Comparison of ENCODE assay signal across 18 cellular contexts in genomic region chr1:151705146-151705545, GRCh38. TPM values are rescaled to one million over a fixed set of nuclear protein-coding genes. Genes with fewer than 3 reads are reported as not detected.
A peak's percentile ranks its signal among the peaks of the same experiment; 100 is the strongest.
DNase-seq lines count a peak whose midpoint lies in the region; TF ChIP-seq lines count a peak whose summit lies in the region.
"Had no signal": no experiment of that assay in that cellular context is flagged by ENCODE, and none has a peak within 500 bp of the region (broad histone marks: within the 10 kb centered on the region; RNA-seq: fewer than 3 reads in every experiment).

No MANE protein-coding gene starts in this region.

- no peaks in the 10 kb centered on the region for H3K9me3 Mint-ChIP-seq in progenitor cell of endocrine pancreas (ENCODE audit: low read depth)
- H3K9me3 Mint-ChIP-seq: CD4-positive, alpha-beta memory T cell; H9 had no signal

- peaks cover 33% of the 10 kb centered on the region for H3K4me1 Mint-ChIP-seq in progenitor cell of endocrine pancreas (ENCODE audit: low read depth)

- no peaks in the 10 kb centered on the region for H4K20me1 ChIP-seq in BLaER1

- CTCF ChIA-PET in HEK293T (lab: Yijun Ruan, JAX) = no interaction called here

- H3K9me3 ChIP-seq in BLaER1 (no peaks in the 10 kb centered on the region), endocrine pancreas (ENCODE audit: control insufficient read depth, low read length) (no peaks in the 10 kb centered on the region)

- H3K4me3 ChIP-seq in BLaER1 = no peak overlapping the region
- no peak overlapping the region for H3K4me3 ChIP-seq in endocrine pancreas (ENCODE audit: control insufficient read depth, insufficient read depth, low read length)
- H3K4me3 ChIP-seq: K562 had no signal

- no peaks in the 10 kb centered on the region for H3K27me3 Mint-ChIP-seq in progenitor cell of endocrine pancreas
- H3K27me3 Mint-ChIP-seq: CD4-positive, alpha-beta memory T cell had no signal

- POLR2A ChIA-PET in HEK293T (lab: Yijun Ruan, JAX) = no interaction called here

- H3K4me2 ChIP-seq in BLaER1 = peak overlapping the region; percentile 95

- no peaks in the 10 kb centered on the region for H3K27me3 ChIP-seq in BLaER1
- H3K27me3 ChIP-seq in endocrine pancreas (ENCODE audit: control insufficient read depth, insufficient read depth, low read length) = no peaks in the 10 kb centered on the region

- H3K9ac ChIP-seq in BLaER1 = no peak overlapping the region
- H3K9ac ChIP-seq in endocrine pancreas (ENCODE audit: control insufficient read depth, insufficient read depth, low read length) = peak overlapping the region; percentile 10

- peak overlapping the region; percentile 40 for H3K27ac Mint-ChIP-seq in progenitor cell of endocrine pancreas

- DNase-seq in ELF-1 (ENCODE audit: low read depth, low spot score) = peak; percentile 61
- no peak for DNase-seq in progenitor cell of endocrine pancreas (ENCODE audit: low spot score, unreplicated experiment)
- no peak for DNase-seq in HEK293T (ENCODE audit: extremely low spot score)
- DNase-seq in GM19238 (ENCODE audit: insufficient read length, low spot score) = no peak
- DNase-seq in hepatic stellate cell (ENCODE audit: low spot score) = no peak
- DNase-seq: ACHN; CD4-positive, alpha-beta memory T cell; DMS153; DMS79 treated with DMSO at 0.1 percent for 48 hours; EL; GDM1; GOT3; H9 had no signal

- H3K4me3 Mint-ChIP-seq in progenitor cell of endocrine pancreas (ENCODE audit: low read depth) = no peak overlapping the region
- H3K4me3 Mint-ChIP-seq: CD4-positive, alpha-beta memory T cell; H9 had no signal

- H3K4me1 ChIP-seq in BLaER1 (peaks cover 77% of the 10 kb centered on the region), endocrine pancreas (ENCODE audit: control insufficient read depth, insufficient read depth, low read length) (no peaks in the 10 kb centered on the region)

- H3K27ac ChIP-seq in BLaER1 = peak overlapping the region; percentile 87
- H3K27ac ChIP-seq: C4-2B had no signal

- peaks cover 13% of the 10 kb centered on the region for H3K36me3 Mint-ChIP-seq in progenitor cell of endocrine pancreas (ENCODE audit: insufficient read depth)

- H3K36me3 ChIP-seq in BLaER1 = peaks cover 11% of the 10 kb centered on the region
- H3K36me3 ChIP-seq in endocrine pancreas (ENCODE audit: control insufficient read depth, insufficient read depth, low read length) = no peaks in the 10 kb centered on the region

- TF ChIP-seq CTCF in progenitor cell of endocrine pancreas (IDR thresholded peaks at IDR 0.05; ENCODE audit: unreplicated experiment) = no peak

TF ChIP-seq in HEK293T, 16 proteins besides CTCF, POLR2A, EP300 and RAD21:
- TF ChIP-seq FOXM1 (IDR thresholded peaks at IDR 0.05; ENCODE audit: borderline replicate concordance) = no peak
- TF ChIP-seq LEF1 (IDR thresholded peaks at IDR 0.05; ENCODE audit: borderline replicate concordance) = no peak
- no peak for TF ChIP-seq SP1 (IDR thresholded peaks at IDR 0.05)
- no peak for TF ChIP-seq SUZ12 (IDR thresholded peaks at IDR 0.05)
- no peak for TF ChIP-seq BHLHE40 (IDR thresholded peaks at IDR 0.05; ENCODE audit: borderline replicate concordance)
- TF ChIP-seq TARDBP (IDR thresholded peaks at IDR 0.05) = no peak
- TF ChIP-seq FOXK2 (IDR thresholded peaks at IDR 0.05) = no peak
- TF ChIP-seq HDGF (IDR thresholded peaks at IDR 0.05; ENCODE audit: borderline replicate concordance) = no peak
- no peak for TF ChIP-seq CTBP1 (IDR thresholded peaks at IDR 0.05; ENCODE audit: borderline replicate concordance)
- no peak for TF ChIP-seq L3MBTL2 (conservative IDR thresholded peaks at IDR 0.05)
- TF ChIP-seq ELF4 (IDR thresholded peaks at IDR 0.05) = no peak
- no peak for TF ChIP-seq ZNF384 (IDR thresholded peaks at IDR 0.05)
- TF ChIP-seq FOXA1 (IDR thresholded peaks at IDR 0.05) = no peak
- no peak for TF ChIP-seq PKNOX1 (IDR thresholded peaks at IDR 0.05)
- TF ChIP-seq ARNT (IDR thresholded peaks at IDR 0.05) = no peak
- TF ChIP-seq NFRKB (IDR thresholded peaks at IDR 0.05) = no peak

RNA-seq across cellular contexts. Expression of gene CELF3, which starts 11.5 kb away (rescaled TPM):
- total RNA-seq in progenitor cell of endocrine pancreas = 20.0 and 22.6 TPM in 2 replicates
- total RNA-seq: A172; CD4-positive, alpha-beta memory T cell; K562 had no signal

RNA-seq across cellular contexts. Expression of gene RIIAD1, which starts 16.2 kb away (rescaled TPM):
- 0.51 and 1.2 TPM in 2 replicates for total RNA-seq in progenitor cell of endocrine pancreas
- total RNA-seq: A172; CD4-positive, alpha-beta memory T cell; K562 had no signal

RNA-seq across cellular contexts. Expression of gene MRPL9, which starts 58.1 kb away (rescaled TPM):
- total RNA-seq in progenitor cell of endocrine pancreas = 79.4 and 81.0 TPM in 2 replicates
